Comparison of ENCODE assay signal across 22 cellular contexts in genomic region chr7:156459067-156459466, GRCh38.
"Had no signal": no experiment of that assay in that cellular context is flagged by ENCODE, and none has a peak within 500 bp of the region (broad histone marks: within the 10 kb centered on the region; RNA-seq: fewer than 3 reads in every experiment).

No MANE protein-coding gene starts in this region.

- H3K9ac ChIP-seq: parathyroid adenoma had no signal

- H3K36me3 ChIP-seq: left ventricle myocardium inferior, right atrium auricular region, right lobe of liver, tibial nerve, uterus had no signal

- H3K27me3 ChIP-seq: right atrium auricular region, right lobe of liver, tibial nerve, uterus had no signal

- DNase-seq: hypothalamus; immature natural killer cell; left ventricle myocardium inferior; mesendoderm; mucosa of descending colon; naive thymus-derived CD4-positive, alpha-beta T cell; nucleus accumbens; right lobe of liver; stimulated activated CD4-positive, alpha-beta T cell treated with anti-CD3 and anti-CD28 coated beads, Interleukin-1b, Interleukin-23, amount 100 ng/mL, for 48 hours; stimulated activated CD4-positive, alpha-beta T cell treated with anti-CD3 and anti-CD28 coated beads, Interleukin-2, amount 100 ng/mL, for 48 hours; stimulated activated CD4-positive, alpha-beta T cell treated with anti-CD3 and anti-CD28 coated beads, Interleukin-4, amount 100 ng/mL, for 4 hours; stimulated activated CD8-positive, alpha-beta memory T cell treated with anti-CD3 and anti-CD28 coated beads, Interleukin-4, amount 100 ng/mL, for 48 hours; stimulated activated naive CD4-positive, alpha-beta T cell treated with Interleukin-2 at 50 U/mL for 16 hours; stimulated activated naive CD8-positive, alpha-beta T cell treated with anti-CD3 and anti-CD28 coated beads, Interleukin-15, amount 100 ng/mL, for 72 hours; substantia nigra; uterus had no signal

- H2AFZ ChIP-seq: parathyroid adenoma had no signal

- H3K27ac ChIP-seq: left ventricle myocardium inferior, parathyroid adenoma, right atrium auricular region, right lobe of liver, tibial nerve, uterus had no signal

- FAIRE-seq: islet of Langerhans had no signal

- H3K9me3 ChIP-seq: left ventricle myocardium inferior, mucosa of descending colon, right atrium auricular region, right lobe of liver, tibial nerve, uterus had no signal

- H3K4me1 ChIP-seq: left ventricle myocardium inferior, right atrium auricular region, right lobe of liver, tibial nerve, uterus had no signal

- H3K4me3 ChIP-seq: left ventricle myocardium inferior, lung, mucosa of descending colon, right atrium auricular region, right lobe of liver, smooth muscle cell, tibial nerve, uterus had no signal

- H3K79me2 ChIP-seq: parathyroid adenoma had no signal

- H3K4me2 ChIP-seq: smooth muscle cell had no signal
